19 cellular contexts compared by ENCODE assay signal in the genomic region with DNA sequence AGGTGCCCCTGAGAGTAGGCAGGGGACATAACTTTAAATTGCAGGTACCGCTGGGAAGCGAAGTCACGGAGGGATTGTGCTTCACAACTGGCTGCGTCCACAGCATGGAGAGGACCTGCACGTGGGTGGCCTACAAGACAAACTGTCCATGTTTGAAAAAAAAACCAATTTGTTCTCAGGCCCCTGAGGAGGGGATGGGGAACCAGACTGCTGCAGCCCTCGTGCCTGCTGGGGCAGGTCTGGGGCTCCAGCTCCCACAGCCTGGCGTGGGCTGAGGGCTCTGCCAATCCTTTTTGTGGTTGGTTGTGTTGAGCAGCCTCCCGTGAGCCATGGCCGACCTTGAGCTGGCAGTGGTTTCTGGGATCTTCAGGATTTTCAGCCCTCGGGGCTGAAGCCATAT. TPM values are rescaled to one million over a fixed set of nuclear protein-coding genes. Genes with fewer than 3 reads are reported as not detected.
"Had no signal": no experiment of that assay in that cellular context is flagged by ENCODE, and none has a peak within 500 bp of the region (broad histone marks: within the 10 kb centered on the region; RNA-seq: fewer than 3 reads in every experiment).

No MANE protein-coding gene starts in this region.

- H3K27ac ChIP-seq: colonic mucosa, heart right ventricle, ovary, thoracic aorta, WERI-Rb-1 had no signal

- FAIRE-seq: endometrium, frontal cortex had no signal

- DNase-seq: activated CD4-positive, alpha-beta T cell treated with anti-CD3 and anti-CD28 coated beads for 1 hour; activated gamma-delta T cell; amniotic stem cell; colonic mucosa; erythroblast; heart right ventricle; immature natural killer cell; left colon; mammary epithelial cell; midbrain; ovary; stimulated activated naive B cell treated with anti-CD40 and anti-IgM and Interleukin-4, amounts not matched to agents 10 μg/mL and 1 μg/mL and 100 μg/mL, for 72 hours; SW 1271; WERI-Rb-1 had no signal

- H3K4me3 ChIP-seq: colonic mucosa, heart right ventricle, ovary, thoracic aorta had no signal

- H3K27me3 ChIP-seq: colonic mucosa, heart right ventricle, ovary had no signal

- H3K4me1 ChIP-seq: colonic mucosa had no signal

- H3K9me3 ChIP-seq: colonic mucosa, heart right ventricle, ovary, thoracic aorta had no signal

- ATAC-seq: left colon; stimulated activated naive B cell treated with anti-CD40 and anti-IgM and Interleukin-4, amounts not matched to agents 10 μg/mL and 1 μg/mL and 100 μg/mL, for 72 hours had no signal

- H3K36me3 ChIP-seq: ovary had no signal

RNA-seq across cellular contexts. Expression of gene SFRP5, which starts 9.7 kb away (rescaled TPM):
- total RNA-seq: mammary epithelial cell; pulmonary artery endothelial cell; T-helper 2 cell treated with Interferon-gamma antibody and Interleukin-4, amounts not matched to agents 100 ng/mL and 5 ng/mL, for 36 hours had no signal
- polyA plus RNA-seq: immature natural killer cell, mammary epithelial cell had no signal
